ENCODE assay signal across 1 cellular context in the genomic region with DNA sequence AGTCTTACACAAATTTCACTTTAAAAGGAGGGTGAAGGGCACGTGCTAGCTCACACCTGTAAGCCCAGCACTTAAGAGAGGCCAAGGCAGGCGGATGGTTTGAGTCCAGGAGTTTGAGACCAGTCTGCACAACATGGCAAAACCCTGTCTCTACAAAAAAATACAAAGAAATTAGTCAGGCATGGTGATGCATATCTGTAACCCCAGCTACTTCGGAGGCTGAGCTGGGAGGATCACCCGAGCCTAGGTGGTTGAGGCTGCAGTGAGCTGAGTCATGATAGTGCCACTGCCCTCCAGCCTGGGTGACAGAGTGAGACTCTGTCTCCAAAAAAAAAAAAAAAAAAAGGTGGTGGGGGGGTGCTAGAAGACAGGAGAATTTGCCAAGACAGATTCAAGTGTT.
TF ChIP-seq lines count a peak whose summit lies in the region.

No MANE protein-coding gene starts in this region.

TF ChIP-seq in SK-N-SH, 30 proteins besides CTCF, POLR2A, EP300 and RAD21 (continued from another document):
- TF ChIP-seq, protein P1, sequence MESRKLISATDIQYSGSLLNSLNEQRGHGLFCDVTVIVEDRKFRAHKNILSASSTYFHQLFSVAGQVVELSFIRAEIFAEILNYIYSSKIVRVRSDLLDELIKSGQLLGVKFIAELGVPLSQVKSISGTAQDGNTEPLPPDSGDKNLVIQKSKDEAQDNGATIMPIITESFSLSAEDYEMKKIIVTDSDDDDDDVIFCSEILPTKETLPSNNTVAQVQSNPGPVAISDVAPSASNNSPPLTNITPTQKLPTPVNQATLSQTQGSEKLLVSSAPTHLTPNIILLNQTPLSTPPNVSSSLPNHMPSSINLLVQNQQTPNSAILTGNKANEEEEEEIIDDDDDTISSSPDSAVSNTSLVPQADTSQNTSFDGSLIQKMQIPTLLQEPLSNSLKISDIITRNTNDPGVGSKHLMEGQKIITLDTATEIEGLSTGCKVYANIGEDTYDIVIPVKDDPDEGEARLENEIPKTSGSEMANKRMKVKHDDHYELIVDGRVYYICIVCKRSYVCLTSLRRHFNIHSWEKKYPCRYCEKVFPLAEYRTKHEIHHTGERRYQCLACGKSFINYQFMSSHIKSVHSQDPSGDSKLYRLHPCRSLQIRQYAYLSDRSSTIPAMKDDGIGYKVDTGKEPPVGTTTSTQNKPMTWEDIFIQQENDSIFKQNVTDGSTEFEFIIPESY (IDR thresholded peaks at IDR 0.05; ENCODE audit: borderline replicate concordance, low read depth) = no peak
- TF ChIP-seq RCOR1 (IDR thresholded peaks at IDR 0.05; ENCODE audit: low read length) (no peak), JUND (IDR thresholded peaks at IDR 0.05) (no peak), TEAD4 (IDR thresholded peaks at IDR 0.05; ENCODE audit: borderline replicate concordance, insufficient read depth) (no peak), TAF1 (IDR thresholded peaks at IDR 0.05; ENCODE audit: borderline replicate concordance, low read depth, low read length) (no peak), SIN3A (IDR thresholded peaks at IDR 0.05; ENCODE audit: borderline replicate concordance, low read depth, low read length) (no peak), FOSL2 (IDR thresholded peaks at IDR 0.05; ENCODE audit: borderline replicate concordance, low read depth) (no peak)
- TF ChIP-seq, protein P2, sequence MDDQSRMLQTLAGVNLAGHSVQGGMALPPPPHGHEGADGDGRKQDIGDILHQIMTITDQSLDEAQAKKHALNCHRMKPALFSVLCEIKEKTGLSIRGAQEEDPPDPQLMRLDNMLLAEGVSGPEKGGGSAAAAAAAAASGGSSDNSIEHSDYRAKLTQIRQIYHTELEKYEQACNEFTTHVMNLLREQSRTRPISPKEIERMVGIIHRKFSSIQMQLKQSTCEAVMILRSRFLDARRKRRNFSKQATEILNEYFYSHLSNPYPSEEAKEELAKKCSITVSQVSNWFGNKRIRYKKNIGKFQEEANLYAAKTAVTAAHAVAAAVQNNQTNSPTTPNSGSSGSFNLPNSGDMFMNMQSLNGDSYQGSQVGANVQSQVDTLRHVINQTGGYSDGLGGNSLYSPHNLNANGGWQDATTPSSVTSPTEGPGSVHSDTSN (IDR thresholded peaks at IDR 0.05) = no peak
- TF ChIP-seq, protein P3, sequence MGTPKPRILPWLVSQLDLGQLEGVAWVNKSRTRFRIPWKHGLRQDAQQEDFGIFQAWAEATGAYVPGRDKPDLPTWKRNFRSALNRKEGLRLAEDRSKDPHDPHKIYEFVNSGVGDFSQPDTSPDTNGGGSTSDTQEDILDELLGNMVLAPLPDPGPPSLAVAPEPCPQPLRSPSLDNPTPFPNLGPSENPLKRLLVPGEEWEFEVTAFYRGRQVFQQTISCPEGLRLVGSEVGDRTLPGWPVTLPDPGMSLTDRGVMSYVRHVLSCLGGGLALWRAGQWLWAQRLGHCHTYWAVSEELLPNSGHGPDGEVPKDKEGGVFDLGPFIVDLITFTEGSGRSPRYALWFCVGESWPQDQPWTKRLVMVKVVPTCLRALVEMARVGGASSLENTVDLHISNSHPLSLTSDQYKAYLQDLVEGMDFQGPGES (IDR thresholded peaks at IDR 0.05; ENCODE audit: low read depth, low read length) = no peak
- TF ChIP-seq, protein P4, sequence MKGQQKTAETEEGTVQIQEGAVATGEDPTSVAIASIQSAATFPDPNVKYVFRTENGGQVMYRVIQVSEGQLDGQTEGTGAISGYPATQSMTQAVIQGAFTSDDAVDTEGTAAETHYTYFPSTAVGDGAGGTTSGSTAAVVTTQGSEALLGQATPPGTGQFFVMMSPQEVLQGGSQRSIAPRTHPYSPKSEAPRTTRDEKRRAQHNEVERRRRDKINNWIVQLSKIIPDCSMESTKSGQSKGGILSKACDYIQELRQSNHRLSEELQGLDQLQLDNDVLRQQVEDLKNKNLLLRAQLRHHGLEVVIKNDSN (IDR thresholded peaks at IDR 0.05; ENCODE audit: borderline replicate concordance, low read depth) = no peak
- TF ChIP-seq, protein P5, sequence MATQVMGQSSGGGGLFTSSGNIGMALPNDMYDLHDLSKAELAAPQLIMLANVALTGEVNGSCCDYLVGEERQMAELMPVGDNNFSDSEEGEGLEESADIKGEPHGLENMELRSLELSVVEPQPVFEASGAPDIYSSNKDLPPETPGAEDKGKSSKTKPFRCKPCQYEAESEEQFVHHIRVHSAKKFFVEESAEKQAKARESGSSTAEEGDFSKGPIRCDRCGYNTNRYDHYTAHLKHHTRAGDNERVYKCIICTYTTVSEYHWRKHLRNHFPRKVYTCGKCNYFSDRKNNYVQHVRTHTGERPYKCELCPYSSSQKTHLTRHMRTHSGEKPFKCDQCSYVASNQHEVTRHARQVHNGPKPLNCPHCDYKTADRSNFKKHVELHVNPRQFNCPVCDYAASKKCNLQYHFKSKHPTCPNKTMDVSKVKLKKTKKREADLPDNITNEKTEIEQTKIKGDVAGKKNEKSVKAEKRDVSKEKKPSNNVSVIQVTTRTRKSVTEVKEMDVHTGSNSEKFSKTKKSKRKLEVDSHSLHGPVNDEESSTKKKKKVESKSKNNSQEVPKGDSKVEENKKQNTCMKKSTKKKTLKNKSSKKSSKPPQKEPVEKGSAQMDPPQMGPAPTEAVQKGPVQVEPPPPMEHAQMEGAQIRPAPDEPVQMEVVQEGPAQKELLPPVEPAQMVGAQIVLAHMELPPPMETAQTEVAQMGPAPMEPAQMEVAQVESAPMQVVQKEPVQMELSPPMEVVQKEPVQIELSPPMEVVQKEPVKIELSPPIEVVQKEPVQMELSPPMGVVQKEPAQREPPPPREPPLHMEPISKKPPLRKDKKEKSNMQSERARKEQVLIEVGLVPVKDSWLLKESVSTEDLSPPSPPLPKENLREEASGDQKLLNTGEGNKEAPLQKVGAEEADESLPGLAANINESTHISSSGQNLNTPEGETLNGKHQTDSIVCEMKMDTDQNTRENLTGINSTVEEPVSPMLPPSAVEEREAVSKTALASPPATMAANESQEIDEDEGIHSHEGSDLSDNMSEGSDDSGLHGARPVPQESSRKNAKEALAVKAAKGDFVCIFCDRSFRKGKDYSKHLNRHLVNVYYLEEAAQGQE (IDR thresholded peaks at IDR 0.05; ENCODE audit: low read depth, low read length) = no peak
